In the genomic region with DNA sequence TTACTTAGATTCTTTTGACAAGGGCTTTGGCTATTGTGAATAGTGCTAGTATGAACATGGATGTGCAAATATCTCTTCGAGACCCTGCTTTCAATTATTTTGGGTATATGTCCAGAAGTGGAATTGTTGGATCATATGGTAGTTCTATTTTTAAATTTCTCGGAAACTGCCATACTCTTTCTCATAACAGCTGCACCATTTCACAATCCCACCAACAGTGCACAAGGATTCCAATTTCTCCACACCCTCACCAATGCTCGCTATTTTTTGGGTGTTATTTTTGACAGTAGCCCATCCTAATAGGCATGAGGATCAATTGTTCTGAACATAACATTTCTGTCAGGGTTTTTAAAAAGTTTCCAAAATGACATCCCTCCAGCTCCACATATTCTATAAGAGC, we compare ENCODE assay signal across 35 cellular contexts.
"Had no signal": no experiment of that assay in that cellular context is flagged by ENCODE, and none has a peak within 500 bp of the region (broad histone marks: within the 10 kb centered on the region; RNA-seq: fewer than 3 reads in every experiment).

No MANE protein-coding gene starts in this region.

- ATAC-seq: activated CD8-positive, alpha-beta T cell treated with anti-CD3 and anti-CD28 coated beads for 36 hours; activated T-cell treated with anti-CD3 and anti-CD28 coated beads, Interleukin-2, amount 50 U/mL, for 72 hours; activated T-helper 17 cell treated with anti-CD3 and anti-CD28 coated beads, Interleukin-2, amount 50 U/mL, for 72 hours; Right ventricle myocardium inferior; SK-N-SH treated with all-trans-retinoic acid at 6 μM for 48 hours had no signal

- H3K36me3 ChIP-seq: brain microvascular endothelial cell had no signal

- H3K27ac ChIP-seq: brain microvascular endothelial cell, KMS-11, PC-9, RWPE1 had no signal

- H3K27me3 ChIP-seq: brain microvascular endothelial cell had no signal

- H3K4me3 ChIP-seq: PC-9 had no signal

- DNase-seq: activated CD4-positive, alpha-beta T cell treated with anti-CD3 and anti-CD28 coated beads, Interleukin-2, amount 10 ng/mL, durations not matched to agents 24 days and 14 days; activated CD4-positive, alpha-beta T cell treated with anti-CD3 and anti-CD28 coated beads, Interleukin-2, amount 50 U/mL, for 4 hours; activated CD8-positive, alpha-beta T cell treated with anti-CD3 and anti-CD28 coated beads for 36 hours; activated effector memory CD4-positive, alpha-beta T cell treated with anti-CD3 and anti-CD28 coated beads, Interleukin-2, amount 50 U/mL, for 16 hours; activated naive CD4-positive, alpha-beta T cell; activated naive CD4-positive, alpha-beta T cell treated with anti-CD3 and anti-CD28 coated beads, Interleukin-2, amount 50 U/mL, for 16 hours; activated naive CD8-positive, alpha-beta T cell treated with anti-CD3 and anti-CD28 coated beads for 36 hours; activated T-cell treated with anti-CD3 and anti-CD28 coated beads, Interleukin-2, amount 50 U/mL, for 1 hour; activated T-cell treated with anti-CD3 and anti-CD28 coated beads, Interleukin-2, amount 50 U/mL, for 72 hours; amniotic stem cell; aorta; brain microvascular endothelial cell; central memory CD4-positive, alpha-beta T cell; NCI-H1048; NCI-H1105 treated with DMSO at 0.1 percent for 48 hours; NCI-H1436; NCI-H1694; NCI-H1930; NCI-H2081 treated with DMSO at 0.1 percent for 48 hours; NCI-H226; NCI-H446 treated with DMSO at 0.1 percent for 48 hours; NCI-H524; NCI-H69; NK-92 treated with Interleukin-12 subunit alpha and Interleukin-12 subunit beta, amount 100 ng/mL, for 24 hours; PC-9; SIG-M5; SW 1271; T-helper 1 cell; T-helper 2 cell; T-helper 9 cell had no signal
